14 cellular contexts compared by ENCODE assay signal in genomic region chr20:57288676-57289075, GRCh38. TPM values are rescaled to one million over a fixed set of nuclear protein-coding genes. Genes with fewer than 3 reads are reported as not detected.
"Had no signal": no experiment of that assay in that cellular context is flagged by ENCODE, and none has a peak within 500 bp of the region (broad histone marks: within the 10 kb centered on the region; RNA-seq: fewer than 3 reads in every experiment).

No MANE protein-coding gene starts in this region.

- H3K4me1 Mint-ChIP-seq: activated naive CD4-positive, alpha-beta T cell treated with anti-CD3 and anti-CD28 coated beads, Interleukin-2, amount 50 U/mL, for 24 hours had no signal

- DNase-seq: activated CD4-positive, alpha-beta T cell treated with anti-CD3 and anti-CD28 coated beads, Interleukin-2, amount 50 U/mL, for 1 hour; activated T-cell treated with anti-CD3 and anti-CD28 coated beads, Interleukin-2, amount 50 U/mL, for 1 hour; amniotic stem cell; body of pancreas; effector memory CD8-positive, alpha-beta T cell; small intestine; stomach had no signal

- H3K9me3 ChIP-seq: body of pancreas, right atrium auricular region, stomach, vagina had no signal

- H3K27ac Mint-ChIP-seq: activated naive CD4-positive, alpha-beta T cell treated with anti-CD3 and anti-CD28 coated beads, Interleukin-2, amount 50 U/mL, for 24 hours; effector memory CD8-positive, alpha-beta T cell had no signal

- H3K4me3 Mint-ChIP-seq: activated naive CD4-positive, alpha-beta T cell treated with anti-CD3 and anti-CD28 coated beads, Interleukin-2, amount 50 U/mL, for 24 hours; effector memory CD8-positive, alpha-beta T cell had no signal

- H3K9me3 Mint-ChIP-seq: activated naive CD4-positive, alpha-beta T cell treated with anti-CD3 and anti-CD28 coated beads, Interleukin-2, amount 50 U/mL, for 24 hours; effector memory CD8-positive, alpha-beta T cell had no signal

- H3K36me3 Mint-ChIP-seq: activated naive CD4-positive, alpha-beta T cell treated with anti-CD3 and anti-CD28 coated beads, Interleukin-2, amount 50 U/mL, for 24 hours had no signal

- ATAC-seq: body of pancreas; effector memory CD8-positive, alpha-beta T cell had no signal

RNA-seq across cellular contexts. Expression of gene BMP7, which starts 22.2 kb away (rescaled TPM):
- total RNA-seq: lung microvascular endothelial cell; T-helper 2 cell treated with Interferon-gamma antibody and Interleukin-4, amounts not matched to agents 100 ng/mL and 5 ng/mL, for 36 hours had no signal

RNA-seq across cellular contexts. Expression of gene SPO11, which starts 40.9 kb away (rescaled TPM):
- total RNA-seq: body of pancreas; lung microvascular endothelial cell; right atrium auricular region; stomach; T-helper 2 cell treated with Interferon-gamma antibody and Interleukin-4, amounts not matched to agents 100 ng/mL and 5 ng/mL, for 36 hours; vagina had no signal
- polyA plus RNA-seq: neural cell, small intestine, stomach, thymus had no signal
